ENCODE assay signal across 13 cellular contexts in genomic region chr2:144521702-144522101, GRCh38. TPM values are rescaled to one million over a fixed set of nuclear protein-coding genes. Genes with fewer than 3 reads are reported as not detected.
DNase-seq lines count a peak whose midpoint lies in the region; ATAC-seq, FAIRE-seq and TF ChIP-seq lines count a peak whose summit lies in the region.
"Had no signal": no experiment of that assay in that cellular context is flagged by ENCODE, and none has a peak within 500 bp of the region (broad histone marks: within the 10 kb centered on the region; RNA-seq: fewer than 3 reads in every experiment).

No MANE protein-coding gene starts in this region.

- H3K4me1 ChIP-seq in kidney (ENCODE audit: control insufficient read depth in 1 of 2, insufficient read depth in 1 of 2, low read depth in 1 of 2, low read length in 2 of 2) (peaks cover 0 to 2% of the 10 kb centered on the region in 2 donors), stomach smooth muscle (ENCODE audit: control insufficient read depth, insufficient read depth, low read length) (peaks cover 5% of the 10 kb centered on the region)
- peaks cover 23% of the 10 kb centered on the region for H3K4me1 ChIP-seq in effector memory CD4-positive, alpha-beta T cell (ENCODE audit: control insufficient read depth, insufficient read depth, low read length, poor library complexity, severe bottlenecking)

- H3K27ac ChIP-seq in kidney (ENCODE audit: low read depth in 2 of 2, low read length in 2 of 2) (peak overlapping the region; percentile 8 to 22), stomach smooth muscle (ENCODE audit: low read length) (no peak overlapping the region)
- H3K27ac ChIP-seq in effector memory CD4-positive, alpha-beta T cell (ENCODE audit: insufficient read depth, low read length, poor library complexity, severe bottlenecking): no peak overlapping the region

- H3K9me3 ChIP-seq in kidney (ENCODE audit: control insufficient read depth in 1 of 2, low read length in 2 of 2) (no peaks in the 10 kb centered on the region), stomach smooth muscle (ENCODE audit: control insufficient read depth in 2 of 2, low read length in 2 of 2) (no peaks in the 10 kb centered on the region)
- no peaks in the 10 kb centered on the region for H3K9me3 ChIP-seq in effector memory CD4-positive, alpha-beta T cell (ENCODE audit: control insufficient read depth, low read length)

- TF ChIP-seq CTCF in kidney (IDR thresholded peaks at IDR 0.05; ENCODE audit: borderline replicate concordance, extremely low read depth, insufficient read depth): no peak

- no peak for FAIRE-seq in kidney (lab: Jason Lieb, UNC)
- FAIRE-seq: GM12891 had no signal

- H3K27me3 ChIP-seq in stomach smooth muscle (ENCODE audit: control insufficient read depth in 1 of 2, insufficient read depth in 2 of 2, low read length in 2 of 2): peaks cover 26 to 58% of the 10 kb centered on the region in 2 donors
- H3K27me3 ChIP-seq in effector memory CD4-positive, alpha-beta T cell (replicated peaks; ENCODE audit: control insufficient read depth, insufficient read depth, low read length, poor library complexity, severe bottlenecking): peaks cover 53% of the 10 kb centered on the region

- H3K9ac ChIP-seq in kidney (ENCODE audit: low read length in 2 of 2): no peak overlapping the region
- H3K9ac ChIP-seq in stomach smooth muscle (ENCODE audit: low read length in 2 of 2): peak overlapping the region in 1 of 2 donors; percentile 37

- intact Hi-C loops in kidney (cut with DNase I): no loop called here

- no peak for ATAC-seq in GM21390 (IDR thresholded peaks at IDR 0.05; ENCODE audit: unreplicated experiment)
- ATAC-seq in HG02885 (IDR thresholded peaks at IDR 0.05; ENCODE audit: poor library complexity, unreplicated experiment): no peak
- ATAC-seq: WTC11 had no signal

- H3K4me3 ChIP-seq in kidney (ENCODE audit: low read length in 2 of 2) (peak overlapping the region; percentile 15 to 69), stomach smooth muscle (ENCODE audit: low read length in 2 of 2) (peak overlapping the region; percentile 9 to 43)
- H3K4me3 ChIP-seq in effector memory CD4-positive, alpha-beta T cell (ENCODE audit: insufficient read depth, low read depth, low read length, poor library complexity, severe bottlenecking): no peak overlapping the region

- H3K36me3 ChIP-seq in kidney (ENCODE audit: control insufficient read depth in 1 of 2, insufficient read depth in 2 of 2, low read length in 2 of 2) (no peaks in the 10 kb centered on the region), stomach smooth muscle (ENCODE audit: control insufficient read depth in 2 of 2, insufficient read depth in 2 of 2, low read length in 2 of 2) (no peaks in the 10 kb centered on the region)
- H3K36me3 ChIP-seq in effector memory CD4-positive, alpha-beta T cell (ENCODE audit: control insufficient read depth, insufficient read depth, low read length): no peaks in the 10 kb centered on the region

- in situ Hi-C loops in KBM-7 (cut with MboI; ENCODE audit: low pct_unique_long_range_greater_than_20kb, low sequenced_read_pairs): no loop called here

- DNase-seq in KBM-7 (peak; percentile 18), SKM-1 (lab: John Stamatoyannopoulos, UW; ENCODE audit: unreplicated experiment) (peak; percentile 58), kidney (no peak), A172 (ENCODE audit: low spot score) (no peak)
- DNase-seq in effector memory CD4-positive, alpha-beta T cell: no peak
- DNase-seq: kidney glomerular epithelial cell, NCI-H187 had no signal

RNA-seq across cellular contexts. Expression of gene ZEB2, which starts 1.8 kb away (rescaled TPM):
- total RNA-seq in kidney: 136 TPM
- polyA plus RNA-seq in kidney (ENCODE audit: insufficient read depth, low read depth, low replicate concordance): 8.3 TPM
- 20.2 and 35.0 TPM in 2 replicates for total RNA-seq in A172 (2014; rRNA removed; shearing (Covaris generic))
- total RNA-seq: HT-29 had no signal

Comparison
In these comparisons a context has a peak if more than half of its experiments do, and no peak if none do; other contexts are left out.
1. DNase-seq: peak in KBM-7 (single experiment) and SKM-1 (single experiment); none in kidney (single experiment), A172 (single experiment) and effector memory CD4-positive, alpha-beta T cell (0 of 3).
2. H3K27ac ChIP-seq: peak in kidney (2 of 2); none in stomach smooth muscle (single experiment) and effector memory CD4-positive, alpha-beta T cell (single experiment).